1 cellular context compared by ENCODE assay signal in genomic region chr15:89747708-89748682, GRCh38.
TF ChIP-seq lines count a peak whose summit lies in the region.

No MANE protein-coding gene starts in this region.

TF ChIP-seq in H1, 55 proteins besides CTCF, POLR2A, EP300 and RAD21:
- peak; percentile 74 for TF ChIP-seq SUZ12 (IDR thresholded peaks at IDR 0.05; ENCODE audit: low read length)
- TF ChIP-seq BCL11A (IDR thresholded peaks at IDR 0.05; ENCODE audit: low read depth in 2 of 2, low read length in 2 of 2): no peak
- TF ChIP-seq RFX5 (IDR thresholded peaks at IDR 0.05; ENCODE audit: borderline replicate concordance, low read depth, low read length): no peak
- TF ChIP-seq FOSL1 (IDR thresholded peaks at IDR 0.05; ENCODE audit: insufficient read depth, low read depth, low read length): no peak
- peak; percentile 25 for TF ChIP-seq EZH2 (IDR thresholded peaks at IDR 0.05; ENCODE audit: low read depth, low read length, severe bottlenecking)
- TF ChIP-seq CEBPB (IDR thresholded peaks at IDR 0.05; ENCODE audit: low read depth, low read length): peak; percentile 34; the same call in 1 of the 2 replicates
- no peak for TF ChIP-seq SAP30 (IDR thresholded peaks at IDR 0.05; ENCODE audit: insufficient read depth, insufficient replicate concordance, low read length)
TF ChIP-seq in H1: peak in this region for 3.
